In the genomic region with DNA sequence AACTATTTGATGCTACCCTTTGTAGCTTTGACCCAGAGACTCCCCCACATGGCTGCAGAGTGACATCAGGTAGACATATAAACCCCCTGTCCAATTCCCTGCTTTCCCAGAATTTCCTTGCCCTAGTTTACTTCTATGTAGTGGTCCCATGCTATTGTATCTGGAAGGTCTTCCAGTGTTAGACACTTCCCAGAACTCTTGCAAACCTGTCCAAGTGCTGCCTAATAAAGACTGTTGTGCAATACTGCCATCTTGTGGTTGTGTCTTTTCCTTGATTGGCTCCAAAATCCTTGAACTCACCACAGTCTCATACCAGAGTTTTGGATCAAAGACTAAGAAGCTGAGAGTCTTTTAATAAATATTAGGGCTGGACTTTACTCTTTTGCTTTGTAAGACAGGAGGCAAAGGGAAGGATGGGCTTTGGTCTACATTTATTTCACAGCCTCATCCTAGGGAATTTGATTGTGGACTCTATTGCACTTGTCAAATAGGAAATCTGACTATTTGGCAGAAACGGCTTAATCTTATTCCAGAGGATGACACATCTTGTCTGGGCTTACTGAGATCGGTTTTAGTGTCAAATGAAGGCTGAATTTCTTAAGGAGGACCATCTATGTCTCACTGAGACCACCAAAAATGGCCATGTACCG, we compare ENCODE assay signal across 8 cellular contexts.
DNase-seq lines count a peak whose midpoint lies in the region; ATAC-seq and TF ChIP-seq lines count a peak whose summit lies in the region.

No MANE protein-coding gene starts in this region.

- H3K4me3 ChIP-seq in GM12864 (ENCODE audit: low read depth, low read length) (no peak overlapping the region), foreskin fibroblast (ENCODE audit: low read depth in 1 of 2, low read length in 2 of 2) (no peak overlapping the region)

- ATAC-seq in HG02610 (IDR thresholded peaks at IDR 0.05; ENCODE audit: unreplicated experiment) (peak; percentile 70), SK-N-SH treated with all-trans-retinoic acid at 6 μM for 48 hours (peak; percentile 97)

- DNase-seq in A172 (ENCODE audit: low spot score) (peak; percentile 71), GM12864 (ENCODE audit: low read depth) (peak; percentile 15), NCI-H1105 treated with DMSO at 0.1 percent for 48 hours (lab: John Stamatoyannopoulos, UW) (peak; percentile 60), foreskin fibroblast (peak; percentile 40 to 79), pons (ENCODE audit: low spot score) (peak; percentile 86), DMS79 treated with DMSO at 0.1 percent for 48 hours (lab: John Stamatoyannopoulos, UW) (no peak)

- peak; percentile 63 for TF ChIP-seq CTCF in GM12864 (IDR thresholded peaks at IDR 0.05; ENCODE audit: low read depth, low read length, missing control alignments)
- TF ChIP-seq CTCF in foreskin fibroblast (IDR thresholded peaks at IDR 0.05; ENCODE audit: low read depth, low read length), result peak; percentile 57

TF ChIP-seq in SK-N-SH treated with all-trans-retinoic acid at 6 μM for 48 hours, 23 proteins besides CTCF, POLR2A, EP300 and RAD21:
- TF ChIP-seq RARB (CRISPR knock-in tag; IDR thresholded peaks at IDR 0.05) (no peak), ARNTL (CRISPR knock-in tag; IDR thresholded peaks at IDR 0.05; ENCODE audit: borderline replicate concordance, low read depth) (no peak), TCF4 (CRISPR knock-in tag; IDR thresholded peaks at IDR 0.05; ENCODE audit: borderline replicate concordance) (no peak), ESRRG (CRISPR knock-in tag; IDR thresholded peaks at IDR 0.05) (no peak), CSRNP3 (CRISPR knock-in tag; IDR thresholded peaks at IDR 0.05) (no peak), ZFP3 (CRISPR knock-in tag; IDR thresholded peaks at IDR 0.05) (no peak), PATZ1 (CRISPR knock-in tag; IDR thresholded peaks at IDR 0.05; ENCODE audit: borderline replicate concordance) (no peak), PPARA (CRISPR knock-in tag; IDR thresholded peaks at IDR 0.05; ENCODE audit: borderline replicate concordance) (no peak), ISL1 (CRISPR knock-in tag; IDR thresholded peaks at IDR 0.05) (no peak), TOX (CRISPR knock-in tag; IDR thresholded peaks at IDR 0.05; ENCODE audit: borderline replicate concordance) (no peak), BACH2 (CRISPR knock-in tag; IDR thresholded peaks at IDR 0.05; ENCODE audit: borderline replicate concordance) (no peak)
